20 cellular contexts compared by ENCODE assay signal in the genomic region with DNA sequence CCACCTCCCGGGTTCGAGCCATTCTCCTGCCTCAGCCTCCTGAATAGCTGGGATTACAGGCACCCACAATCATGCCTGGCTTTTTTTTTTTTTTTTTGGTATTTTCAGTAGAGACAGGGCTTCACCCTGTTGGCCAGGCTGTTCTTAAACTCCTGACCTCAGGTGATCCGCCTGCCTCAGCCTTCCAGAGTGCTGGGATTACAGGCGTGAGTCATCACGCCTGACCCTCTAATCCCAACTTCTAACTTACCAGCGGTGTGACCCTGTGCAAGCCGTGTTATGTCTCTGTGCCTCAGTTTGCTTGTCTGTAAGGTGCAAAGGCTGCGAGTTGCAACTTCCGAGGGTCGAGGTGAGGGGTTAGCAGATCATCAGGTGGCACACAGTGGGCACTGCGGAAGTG. TPM values are rescaled to one million over a fixed set of nuclear protein-coding genes. Genes with fewer than 3 reads are reported as not detected.
DNase-seq lines count a peak whose midpoint lies in the region; ATAC-seq and TF ChIP-seq lines count a peak whose summit lies in the region.
"Had no signal": no experiment of that assay in that cellular context is flagged by ENCODE, and none has a peak within 500 bp of the region (broad histone marks: within the 10 kb centered on the region; RNA-seq: fewer than 3 reads in every experiment).

No MANE protein-coding gene starts in this region.

- WGBS in endodermal cell (ENCODE audit: insufficient coverage in 1 of 2, insufficient read length in 1 of 2), 2 experiments = 91 to 93% methylated on average over 5 to 11 of the region's 11 CpGs

- TF ChIP-seq CTCF in RWPE1 (conservative IDR thresholded peaks at IDR 0.05; ENCODE audit: low read depth) (no peak), endodermal cell (conservative IDR thresholded peaks at IDR 0.05) (no peak)

- no peaks in the 10 kb centered on the region for H3K4me1 Mint-ChIP-seq in endodermal cell
- H3K4me1 Mint-ChIP-seq: B cell; CD4-positive, CD25-positive, alpha-beta regulatory T cell had no signal

- H3K4me1 ChIP-seq in endodermal cell (ENCODE audit: control insufficient read depth, insufficient read depth, low read length) = no peaks in the 10 kb centered on the region

- POLR2A ChIA-PET in RWPE1 (lab: Yijun Ruan, JAX; ENCODE audit: low non-redundant PET) = no interaction called here

- H3K36me3 Mint-ChIP-seq in endodermal cell (ENCODE audit: low read depth) = peaks cover 57% of the 10 kb centered on the region

- H3K27me3 Mint-ChIP-seq in endodermal cell (ENCODE audit: insufficient read depth) = no peaks in the 10 kb centered on the region
- H3K27me3 Mint-ChIP-seq: B cell; CD4-positive, CD25-positive, alpha-beta regulatory T cell had no signal

- H3K27ac ChIP-seq in RWPE1 (peak overlapping the region; percentile 4; the same call in 1 of the 2 replicates), endodermal cell (ENCODE audit: low read depth, low read length) (no peak overlapping the region)
- H3K27ac ChIP-seq: 22Rv1, BLaER1, C4-2B, GM23248 had no signal

- H3K27me3 ChIP-seq in endodermal cell (ENCODE audit: control insufficient read depth, insufficient read depth, low read length, poor library complexity, severe bottlenecking) = no peaks in the 10 kb centered on the region
- H3K27me3 ChIP-seq: BLaER1 had no signal

- CTCF ChIA-PET in RWPE1 (lab: Yijun Ruan, JAX) = interaction anchor here (0.6 kb wide), 1 partner anchor 27 kb away, joined by 4 read pairs; no protein-coding TSS in a partner anchor

- no peak overlapping the region for H3K4me3 Mint-ChIP-seq in endodermal cell
- H3K4me3 Mint-ChIP-seq: B cell; CD4-positive, CD25-positive, alpha-beta regulatory T cell; CD8-positive, alpha-beta T cell had no signal

- H3K9ac ChIP-seq in endodermal cell (ENCODE audit: extremely low read depth, low read length, poor library complexity, severe bottlenecking) = no peak overlapping the region
- H3K9ac ChIP-seq: BLaER1, GM23248 had no signal

- no peak overlapping the region for H3K4me3 ChIP-seq in endodermal cell (ENCODE audit: low read length)
- H3K4me3 ChIP-seq: BLaER1, GM12878, GM23248 had no signal

- DNase-seq in NCI-H82 (lab: John Stamatoyannopoulos, UW) (peak; percentile 72), NCI-H82 treated with DMSO at 0.1 percent for 48 hours (lab: John Stamatoyannopoulos, UW; ENCODE audit: unreplicated experiment) (no peak), RWPE1 (ENCODE audit: low spot score) (no peak), endodermal cell (peak; percentile 27)
- DNase-seq: CD4-positive, CD25-positive, alpha-beta regulatory T cell; CD8-positive, alpha-beta T cell; DMS 273 treated with DMSO at 0.1 percent for 48 hours; DMS79; EL; GDM1; GM23248; HCEC 1CT had no signal

- ATAC-seq in GM19467 (IDR thresholded peaks at IDR 0.05; ENCODE audit: unreplicated experiment) (no peak), GM18498 (IDR thresholded peaks at IDR 0.05; ENCODE audit: unreplicated experiment) (no peak), GM19455 (IDR thresholded peaks at IDR 0.05; ENCODE audit: unreplicated experiment) (no peak)
- ATAC-seq: CD8-positive, alpha-beta T cell; GM12878 had no signal

- H3K9me3 Mint-ChIP-seq in endodermal cell = no peaks in the 10 kb centered on the region
- H3K9me3 Mint-ChIP-seq: CD4-positive, CD25-positive, alpha-beta regulatory T cell; CD8-positive, alpha-beta T cell had no signal

- peaks cover 37% of the 10 kb centered on the region for H3K36me3 ChIP-seq in endodermal cell (ENCODE audit: control insufficient read depth, insufficient read depth, low read length)

- no peaks in the 10 kb centered on the region for H3K9me3 ChIP-seq in endodermal cell (ENCODE audit: control insufficient read depth, low read length)
- H3K9me3 ChIP-seq: BLaER1 had no signal

- no peak overlapping the region for H3K27ac Mint-ChIP-seq in endodermal cell
- H3K27ac Mint-ChIP-seq: B cell; CD4-positive, CD25-positive, alpha-beta regulatory T cell; CD8-positive, alpha-beta T cell had no signal

RNA-seq across cellular contexts. Expression of gene ZSWIM4, which starts 17.3 kb away (rescaled TPM):
- total RNA-seq in endodermal cell = 10 to 100 TPM; 30.0 to 41.9 TPM
- polyA plus RNA-seq in endodermal cell (2013, experiment 1 of 2) = 22.9 TPM
- 20.7 TPM for polyA plus RNA-seq in endodermal cell (2013, experiment 2 of 2)

RNA-seq across cellular contexts. Expression of gene C19orf53, which starts 38.3 kb away (rescaled TPM):
- total RNA-seq in endodermal cell = 100 to 1,000 TPM; 106 to 114 TPM
- 141 TPM for polyA plus RNA-seq in endodermal cell (2013, experiment 1 of 2)
- polyA plus RNA-seq in endodermal cell (2013, experiment 2 of 2) = 125 TPM

RNA-seq across cellular contexts. Expression of gene MRI1, which starts 48.2 kb away (rescaled TPM):
- total RNA-seq in endodermal cell = 10 to 100 TPM; 19.6 to 29.6 TPM
- polyA plus RNA-seq in endodermal cell (2013, experiment 1 of 2) = 20.7 TPM
- polyA plus RNA-seq in endodermal cell (2013, experiment 2 of 2) = 20.5 TPM

Comparison
In these comparisons a context has a peak if more than half of its experiments do, and no peak if none do; other contexts are left out.
1. DNase-seq: peak in NCI-H82 (single experiment) and endodermal cell (single experiment); none in NCI-H82 treated with DMSO at 0.1 percent for 48 hours (single experiment) and RWPE1 (single experiment).